Comparison of ENCODE assay signal across 12 cellular contexts in genomic region chr14:53999061-53999488, GRCh38. TPM values are rescaled to one million over a fixed set of nuclear protein-coding genes. Genes with fewer than 3 reads are reported as not detected.
DNase-seq lines count a peak whose midpoint lies in the region; ATAC-seq, FAIRE-seq and TF ChIP-seq lines count a peak whose summit lies in the region.
"Had no signal": no experiment of that assay in that cellular context is flagged by ENCODE, and none has a peak within 500 bp of the region (broad histone marks: within the 10 kb centered on the region; RNA-seq: fewer than 3 reads in every experiment).

No MANE protein-coding gene starts in this region.

- no peak overlapping the region for H2AFZ ChIP-seq in astrocyte (ENCODE audit: low read depth, low read length)

- no peaks in the 10 kb centered on the region for H4K20me1 ChIP-seq in astrocyte (ENCODE audit: insufficient read depth, low read length)

- TF ChIP-seq RAD21 in A549 (conservative IDR thresholded peaks at IDR 0.05 in 1 of 2, IDR thresholded peaks at IDR 0.05 in 1 of 2) = no peak

- H3K79me2 ChIP-seq in astrocyte (ENCODE audit: insufficient read depth, low read length) = no peaks in the 10 kb centered on the region

- TF ChIP-seq POLR2A in A549 (IDR thresholded peaks at IDR 0.05; ENCODE audit: low read length) = no peak
- no peak for TF ChIP-seq POLR2A in GM12891 (IDR thresholded peaks at IDR 0.05; ENCODE audit: low read depth, low read length)

- WGBS in A549 (ENCODE audit: missing lambda C conversion rate) = 36% methylated on average over 5 of the region's 5 CpGs

- H3K4me3 ChIP-seq in A549 = no peak overlapping the region
- H3K4me3 ChIP-seq in astrocyte (ENCODE audit: insufficient read depth, low read depth, low read length) = no peak overlapping the region

- H3K4me1 Mint-ChIP-seq in astrocyte (ENCODE audit: low read depth, unreplicated experiment) = peaks cover 35% of the 10 kb centered on the region
- no peaks in the 10 kb centered on the region for H3K4me1 Mint-ChIP-seq in stimulated activated naive B cell treated with anti-CD40 and anti-IgM and Interleukin-4, amounts not matched to agents 10 μg/mL and 1 μg/mL and 100 μg/mL, for 72 hours
- H3K4me1 Mint-ChIP-seq: activated CD8-positive, alpha-beta memory T cell treated with anti-CD3 and anti-CD28 coated beads, Interleukin-2, amount 10 ng/mL, durations not matched to agents 7 days and 5 days had no signal

- ATAC-seq in A549 = peak; percentile 63 to 64; a peak in 3 of 6 replicates
- no peak for ATAC-seq in stimulated activated naive B cell treated with anti-CD40 and anti-IgM and Interleukin-4, amounts not matched to agents 10 μg/mL and 1 μg/mL and 100 μg/mL, for 72 hours (replicated peaks)
- ATAC-seq in GM19452 (IDR thresholded peaks at IDR 0.05; ENCODE audit: unreplicated experiment) = no peak
- ATAC-seq: activated CD8-positive, alpha-beta memory T cell treated with anti-CD3 and anti-CD28 coated beads, Interleukin-2, amount 10 ng/mL, durations not matched to agents 7 days and 5 days had no signal

- TF ChIP-seq EP300 in A549 (IDR thresholded peaks at IDR 0.05) = no peak

- no peaks in the 10 kb centered on the region for H3K27me3 Mint-ChIP-seq in astrocyte (ENCODE audit: low read depth, unreplicated experiment)
- peaks cover 0 to 9% of the 10 kb centered on the region in 2 donors for H3K27me3 Mint-ChIP-seq in stimulated activated naive B cell treated with anti-CD40 and anti-IgM and Interleukin-4, amounts not matched to agents 10 μg/mL and 1 μg/mL and 100 μg/mL, for 72 hours

- TF ChIP-seq CTCF in A549 (IDR thresholded peaks at IDR 0.05) = no peak
- TF ChIP-seq CTCF in astrocyte (IDR thresholded peaks at IDR 0.05; ENCODE audit: insufficient read depth, low read depth, low read length) = no peak

- H3K4me1 ChIP-seq in A549 (peaks cover 31% of the 10 kb centered on the region), astrocyte (ENCODE audit: insufficient read depth, low read length) (peaks cover 30% of the 10 kb centered on the region)

- CTCF ChIA-PET in A549 (lab: Yijun Ruan, JAX) = no interaction called here

- peak in 1 of 2 experiments; percentile 43 for DNase-seq in A549 (ENCODE audit: low read depth in 1 of 2, low spot score in 1 of 2)
- peak; percentile 39 for DNase-seq in HCEC 1CT
- peak; percentile 97 for DNase-seq in astrocyte (ENCODE audit: low read depth)
- peak; percentile 81 for DNase-seq in kidney glomerular epithelial cell (lab: John Stamatoyannopoulos, UW)
- no peak for DNase-seq in GM12891 (ENCODE audit: insufficient read length, low spot score)
- DNase-seq in stimulated activated naive B cell treated with anti-CD40 and anti-IgM and Interleukin-4, amounts not matched to agents 10 μg/mL and 1 μg/mL and 100 μg/mL, for 72 hours = no peak
- no peak for DNase-seq in NCI-H2081 (lab: John Stamatoyannopoulos, UW)
- DNase-seq: activated CD8-positive, alpha-beta memory T cell treated with anti-CD3 and anti-CD28 coated beads, Interleukin-2, amount 10 ng/mL, durations not matched to agents 7 days and 5 days; AML-193; NCI-H1694 had no signal

- H3K9me3 ChIP-seq in A549 = no peaks in the 10 kb centered on the region
- no peaks in the 10 kb centered on the region for H3K9me3 ChIP-seq in astrocyte (ENCODE audit: insufficient read depth, low read depth, low read length)

- no peaks in the 10 kb centered on the region for H3K36me3 Mint-ChIP-seq in astrocyte (ENCODE audit: low read depth, unreplicated experiment)
- H3K36me3 Mint-ChIP-seq in stimulated activated naive B cell treated with anti-CD40 and anti-IgM and Interleukin-4, amounts not matched to agents 10 μg/mL and 1 μg/mL and 100 μg/mL, for 72 hours = no peaks in the 10 kb centered on the region
- H3K36me3 Mint-ChIP-seq: activated CD8-positive, alpha-beta memory T cell treated with anti-CD3 and anti-CD28 coated beads, Interleukin-2, amount 10 ng/mL, durations not matched to agents 7 days and 5 days had no signal

- H3K27ac ChIP-seq in A549 (peak overlapping the region in 1 of 2 experiments; percentile 31; a peak in 1 of 6 replicates), astrocyte (ENCODE audit: low read depth, low read length) (peak overlapping the region; percentile 69)

- no peaks in the 10 kb centered on the region for H3K36me3 ChIP-seq in astrocyte (ENCODE audit: insufficient read depth, low read length)

- no peak overlapping the region for H3K4me3 Mint-ChIP-seq in astrocyte (ENCODE audit: unreplicated experiment)
- no peak overlapping the region for H3K4me3 Mint-ChIP-seq in stimulated activated naive B cell treated with anti-CD40 and anti-IgM and Interleukin-4, amounts not matched to agents 10 μg/mL and 1 μg/mL and 100 μg/mL, for 72 hours
- H3K4me3 Mint-ChIP-seq: activated CD8-positive, alpha-beta memory T cell treated with anti-CD3 and anti-CD28 coated beads, Interleukin-2, amount 10 ng/mL, durations not matched to agents 7 days and 5 days had no signal

- peak overlapping the region; percentile 42 for H3K4me2 ChIP-seq in A549
- peak overlapping the region; percentile 43 for H3K4me2 ChIP-seq in astrocyte (ENCODE audit: low read length)

- no peaks in the 10 kb centered on the region for H3K27me3 ChIP-seq in astrocyte (ENCODE audit: insufficient read depth, low read length)

- FAIRE-seq in A549 (lab: Jason Lieb, UNC) = no peak
- peak; percentile 47 for FAIRE-seq in astrocyte (lab: Jason Lieb, UNC)
- FAIRE-seq in GM12891 (lab: Jason Lieb, UNC) = no peak

- POLR2A ChIA-PET in A549 (lab: Yijun Ruan, JAX) = no interaction called here

- peak overlapping the region; percentile 4 for H3K9ac ChIP-seq in astrocyte (ENCODE audit: low read length)

- H3K27ac Mint-ChIP-seq in astrocyte (ENCODE audit: unreplicated experiment) = peak overlapping the region; percentile 92
- H3K27ac Mint-ChIP-seq in stimulated activated naive B cell treated with anti-CD40 and anti-IgM and Interleukin-4, amounts not matched to agents 10 μg/mL and 1 μg/mL and 100 μg/mL, for 72 hours = no peak overlapping the region
- H3K27ac Mint-ChIP-seq: activated CD8-positive, alpha-beta memory T cell treated with anti-CD3 and anti-CD28 coated beads, Interleukin-2, amount 10 ng/mL, durations not matched to agents 7 days and 5 days had no signal

- no peaks in the 10 kb centered on the region for H3K9me3 Mint-ChIP-seq in astrocyte (ENCODE audit: unreplicated experiment)
- H3K9me3 Mint-ChIP-seq in stimulated activated naive B cell treated with anti-CD40 and anti-IgM and Interleukin-4, amounts not matched to agents 10 μg/mL and 1 μg/mL and 100 μg/mL, for 72 hours = no peaks in the 10 kb centered on the region

TF ChIP-seq in A549, 52 proteins besides CTCF, POLR2A, EP300 and RAD21:
- TF ChIP-seq HOXA7 (CRISPR knock-in tag; IDR thresholded peaks at IDR 0.05) (no peak), GATA3 (IDR thresholded peaks at IDR 0.05; ENCODE audit: borderline replicate concordance) (peak; percentile 17; the same call in 1 of the 2 replicates)

TF ChIP-seq in GM12891, 5 proteins besides CTCF, POLR2A, EP300 and RAD21:
- TF ChIP-seq PAX5 (IDR thresholded peaks at IDR 0.05; ENCODE audit: insufficient read depth, low read length, severe bottlenecking) = no peak
- TF ChIP-seq POLR2AphosphoS5 (IDR thresholded peaks at IDR 0.05; ENCODE audit: low read depth, low read length) = no peak
- no peak for TF ChIP-seq TAF1 (IDR thresholded peaks at IDR 0.05; ENCODE audit: low read depth, low read length)
- no peak for TF ChIP-seq SPI1 (IDR thresholded peaks at IDR 0.05; ENCODE audit: low read depth, low read length)

RNA-seq across cellular contexts. Expression of gene BMP4, which starts 42.5 kb away (rescaled TPM):
- polyA plus RNA-seq in A549 (2011; rRNA removed) (8.9 and 12.4 TPM in 2 replicates), A549 (2017; fragmentation: RNase III; extraction: RNeasy Plus Mini Kit Qiagen cat#74134 plus additional on column Dnase treatment) (3.1 to 4.5 TPM (median 4.1 TPM) in 3 replicates)
- 3.2 and 3.4 TPM in 2 replicates for polyA plus RNA-seq in A549 (2012; cell fraction: cytosol; rRNA removed)
- 2.4 and 2.5 TPM in 2 replicates for polyA plus RNA-seq in A549 (2012; cell fraction: nucleus; rRNA removed)
- 7.2 and 11.2 TPM in 2 replicates for polyA minus RNA-seq in A549 (2011; rRNA and poly(A)+ RNA removed)
- total RNA-seq in astrocyte = 19.9 and 27.2 TPM in 2 replicates
- polyA plus RNA-seq in GM12891 (2012; ENCODE audit: low read depth, missing spikeins) = 0.42 TPM
- total RNA-seq: T-helper 1 cell treated with Interleukin-12 subunit alpha and Interleukin-12 subunit beta and Interleukin-4 antibody, amounts not matched to agents 30 ng/mL and 1 ng/mL, for 36 hours had no signal

Comparison
In these comparisons a context has a peak if more than half of its experiments do, and no peak if none do; other contexts are left out.
1. ATAC-seq: peak in A549 (2 of 2); none in stimulated activated naive B cell treated with anti-CD40 and anti-IgM and Interleukin-4, amounts not matched to agents 10 μg/mL and 1 μg/mL and 100 μg/mL, for 72 hours (0 of 2) and GM19452 (single experiment).
2. DNase-seq: peak in HCEC 1CT (single experiment), astrocyte (single experiment) and kidney glomerular epithelial cell (single experiment); none in GM12891 (single experiment), stimulated activated naive B cell treated with anti-CD40 and anti-IgM and Interleukin-4, amounts not matched to agents 10 μg/mL and 1 μg/mL and 100 μg/mL, for 72 hours (single experiment) and NCI-H2081 (0 of 2).